In the genomic region with DNA sequence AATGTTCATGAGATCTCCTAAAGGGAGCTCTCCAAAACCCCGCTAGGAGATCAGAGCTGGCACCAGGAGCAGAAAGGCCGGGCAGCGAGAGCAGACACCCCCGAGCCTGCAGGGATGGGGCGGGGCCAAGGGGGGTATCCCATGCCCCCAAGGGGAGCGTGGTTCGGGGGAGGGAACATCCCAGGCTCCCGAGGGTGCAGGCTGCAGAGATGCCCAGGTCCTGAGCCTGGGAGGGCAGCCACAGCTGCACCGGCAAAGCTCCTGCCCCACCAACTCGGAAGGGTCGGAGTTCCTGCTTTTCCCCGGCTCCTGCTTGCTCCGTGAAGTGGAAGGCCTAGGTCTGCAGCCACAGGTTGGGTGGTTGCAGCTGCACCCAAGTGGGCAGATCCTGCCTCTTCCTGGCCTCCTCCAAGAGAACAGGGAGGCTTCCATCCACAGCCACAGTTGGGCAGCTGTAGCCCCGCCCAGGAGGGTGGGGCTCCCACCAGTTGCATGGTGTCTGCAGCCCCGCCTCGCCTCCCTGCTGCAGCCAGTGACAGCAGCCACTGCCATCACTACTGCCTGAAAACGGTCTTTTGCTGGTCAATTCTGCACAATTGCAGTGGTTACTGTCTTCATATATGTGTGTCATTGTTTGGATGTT, we compare ENCODE assay signal across 18 cellular contexts. TPM values are rescaled to one million over a fixed set of nuclear protein-coding genes. Genes with fewer than 3 reads are reported as not detected.
DNase-seq lines count a peak whose midpoint lies in the region; ATAC-seq and TF ChIP-seq lines count a peak whose summit lies in the region.
"Had no signal": no experiment of that assay in that cellular context is flagged by ENCODE, and none has a peak within 500 bp of the region (broad histone marks: within the 10 kb centered on the region; RNA-seq: fewer than 3 reads in every experiment).

No MANE protein-coding gene starts in this region.

- no peaks in the 10 kb centered on the region for H3K36me3 ChIP-seq in endodermal cell (ENCODE audit: control insufficient read depth, insufficient read depth, low read length)
- no peaks in the 10 kb centered on the region for H3K36me3 ChIP-seq in esophagus squamous epithelium
- H3K36me3 ChIP-seq: BLaER1, right lobe of liver had no signal

- H3K9me3 Mint-ChIP-seq in endodermal cell = peaks cover 5% of the 10 kb centered on the region
- no peaks in the 10 kb centered on the region for H3K9me3 Mint-ChIP-seq in endothelial cell (ENCODE audit: unreplicated experiment)

- TF ChIP-seq POLR2A in esophagus squamous epithelium (IDR thresholded peaks at IDR 0.05) = no peak

- intact Hi-C loops in esophagus squamous epithelium (cut with DNase I) = loop anchor here (10.0 kb wide), 1 partner anchor 47 kb away; a partner anchor contains a TSS

- no peak overlapping the region for H3K4me3 Mint-ChIP-seq in endodermal cell
- H3K4me3 Mint-ChIP-seq in endothelial cell (ENCODE audit: unreplicated experiment) = no peak overlapping the region
- H3K4me3 Mint-ChIP-seq: activated naive CD8-positive, alpha-beta T cell treated with anti-CD3 and anti-CD28 coated beads, Interleukin-2, amount 10 ng/mL, durations not matched to agents 7 days and 5 days had no signal

- no peak overlapping the region for H3K27ac ChIP-seq in endodermal cell (ENCODE audit: low read depth, low read length)
- no peak overlapping the region for H3K27ac ChIP-seq in esophagus squamous epithelium
- H3K27ac ChIP-seq in caudate nucleus (ENCODE audit: low read depth, low read length) = no peak overlapping the region
- H3K27ac ChIP-seq: BLaER1, right lobe of liver, SK-N-MC had no signal

- 92 to 94% methylated on average over 12 to 17 of the region's 17 CpGs for WGBS in endodermal cell (ENCODE audit: insufficient coverage in 1 of 2, insufficient read length in 1 of 2), 2 experiments
- 76 to 78% methylated on average over 8 of the region's 17 CpGs for whole genome bisulfite sequencing in esophagus squamous epithelium, 2 donors

- no peaks in the 10 kb centered on the region for H3K27me3 Mint-ChIP-seq in endodermal cell (ENCODE audit: insufficient read depth)
- peaks cover 3% of the 10 kb centered on the region for H3K27me3 Mint-ChIP-seq in endothelial cell (ENCODE audit: unreplicated experiment)
- H3K27me3 Mint-ChIP-seq: activated naive CD8-positive, alpha-beta T cell treated with anti-CD3 and anti-CD28 coated beads, Interleukin-2, amount 10 ng/mL, durations not matched to agents 7 days and 5 days had no signal

- TF ChIP-seq CTCF in GM13976 (IDR thresholded peaks at IDR 0.05; ENCODE audit: borderline replicate concordance, control extremely low read depth, extremely low read depth, insufficient read depth, missing control alignments) (no peak), endodermal cell (conservative IDR thresholded peaks at IDR 0.05) (no peak), esophagus squamous epithelium (IDR thresholded peaks at IDR 0.05) (no peak), endothelial cell (IDR thresholded peaks at IDR 0.05; ENCODE audit: unreplicated experiment) (no peak)

- in situ Hi-C loops in GM13976 (cut with MboI; ENCODE audit: low sequenced_read_pairs, unreplicated experiment) = loop anchor here (10.0 kb wide), 1 partner anchor 177 kb away; no protein-coding TSS in a partner anchor

- no peaks in the 10 kb centered on the region for H3K9me3 ChIP-seq in endodermal cell (ENCODE audit: control insufficient read depth, low read length)
- no peaks in the 10 kb centered on the region for H3K9me3 ChIP-seq in esophagus squamous epithelium
- H3K9me3 ChIP-seq: BLaER1, right lobe of liver had no signal

- no peaks in the 10 kb centered on the region for H3K36me3 Mint-ChIP-seq in endodermal cell (ENCODE audit: low read depth)
- no peaks in the 10 kb centered on the region for H3K36me3 Mint-ChIP-seq in endothelial cell (ENCODE audit: low read depth, unreplicated experiment)
- H3K36me3 Mint-ChIP-seq: activated naive CD8-positive, alpha-beta T cell treated with anti-CD3 and anti-CD28 coated beads, Interleukin-2, amount 10 ng/mL, durations not matched to agents 7 days and 5 days had no signal

- DNase-seq in A172 (ENCODE audit: low spot score) (peak; percentile 14), GM13976 (ENCODE audit: low spot score) (peak; percentile 31), NCI-H2227 (lab: John Stamatoyannopoulos, UW; ENCODE audit: unreplicated experiment) (peak; percentile 59), endodermal cell (peak; percentile 72), esophagus squamous epithelium (lab: John Stamatoyannopoulos, UW) (no peak), caudate nucleus (lab: John Stamatoyannopoulos, UW) (no peak), endothelial cell (ENCODE audit: low spot score) (no peak)
- DNase-seq: activated naive CD8-positive, alpha-beta T cell treated with anti-CD3 and anti-CD28 coated beads, Interleukin-2, amount 10 ng/mL, durations not matched to agents 7 days and 5 days; HCEC 1CT; Kasumi-1; right lobe of liver had no signal

- ATAC-seq in GM18520 (IDR thresholded peaks at IDR 0.05; ENCODE audit: unreplicated experiment) = no peak

- H3K4me1 Mint-ChIP-seq in endodermal cell = no peaks in the 10 kb centered on the region
- H3K4me1 Mint-ChIP-seq in endothelial cell (ENCODE audit: unreplicated experiment) = no peaks in the 10 kb centered on the region

- H3K27ac Mint-ChIP-seq in endodermal cell (no peak overlapping the region), endothelial cell (ENCODE audit: unreplicated experiment) (no peak overlapping the region)
- H3K27ac Mint-ChIP-seq: activated naive CD8-positive, alpha-beta T cell treated with anti-CD3 and anti-CD28 coated beads, Interleukin-2, amount 10 ng/mL, durations not matched to agents 7 days and 5 days had no signal

- no peak overlapping the region for H3K9ac ChIP-seq in endodermal cell (ENCODE audit: extremely low read depth, low read length, poor library complexity, severe bottlenecking)
- H3K9ac ChIP-seq: BLaER1 had no signal

- H3K4me1 ChIP-seq in endodermal cell (ENCODE audit: control insufficient read depth, insufficient read depth, low read length) = no peaks in the 10 kb centered on the region
- no peaks in the 10 kb centered on the region for H3K4me1 ChIP-seq in esophagus squamous epithelium
- H3K4me1 ChIP-seq: BLaER1, right lobe of liver had no signal

- H3K4me3 ChIP-seq in endodermal cell (ENCODE audit: low read length) = no peak overlapping the region
- no peak overlapping the region for H3K4me3 ChIP-seq in esophagus squamous epithelium
- H3K4me3 ChIP-seq: BLaER1, right lobe of liver, SK-N-MC had no signal

- H3K27me3 ChIP-seq in endodermal cell (ENCODE audit: control insufficient read depth, insufficient read depth, low read length, poor library complexity, severe bottlenecking) (no peaks in the 10 kb centered on the region), esophagus squamous epithelium (no peaks in the 10 kb centered on the region)
- H3K27me3 ChIP-seq: BLaER1, right lobe of liver had no signal

RNA-seq across cellular contexts. Expression of a gene that starts 13.4 kb away (rescaled TPM):
- 49.7 and 65.9 TPM in 2 replicates for total RNA-seq in A172 (2014; rRNA removed; shearing (Covaris generic))
- 10 to 100 TPM; 64.9 to 79.7 TPM for total RNA-seq in endodermal cell
- polyA plus RNA-seq in endodermal cell (2013, experiment 1 of 2) = 84.2 TPM
- polyA plus RNA-seq in endodermal cell (2013, experiment 2 of 2) = 80.7 TPM
- total RNA-seq in esophagus squamous epithelium = 10 to 100 TPM; 12.4 to 24.3 (median 16.3) TPM
- 24.7 TPM for total RNA-seq in endothelial cell (ENCODE audit: unreplicated experiment)

RNA-seq across cellular contexts. Expression of a gene that starts 37.4 kb away (rescaled TPM):
- total RNA-seq in A172 (2014; rRNA removed; shearing (Covaris generic)) = not detected in 2 replicates
- not detected for total RNA-seq in endodermal cell
- not detected for polyA plus RNA-seq in endodermal cell (2013, experiment 1 of 2)
- polyA plus RNA-seq in endodermal cell (2013, experiment 2 of 2) = not detected
- total RNA-seq in esophagus squamous epithelium = not detected
- not detected for total RNA-seq in endothelial cell (ENCODE audit: unreplicated experiment)
- total RNA-seq: activated CD8-positive, alpha-beta memory T cell treated with anti-CD3 and anti-CD28 coated beads for 36 hours; fibroblast of villous mesenchyme; kidney epithelial cell; right lobe of liver; urinary bladder had no signal
- polyA plus RNA-seq: urinary bladder had no signal

RNA-seq across cellular contexts. Expression of a gene that starts 42.4 kb away (rescaled TPM):
- 96.7 and 132 TPM in 2 replicates for total RNA-seq in A172 (2014; rRNA removed; shearing (Covaris generic))
- total RNA-seq in endodermal cell = 100 to 1,000 TPM; 106 to 120 TPM
- polyA plus RNA-seq in endodermal cell (2013, experiment 1 of 2) = 83.3 TPM
- 74.9 TPM for polyA plus RNA-seq in endodermal cell (2013, experiment 2 of 2)
- 10 to 100 TPM; 38.5 to 82.9 (median 54.8) TPM for total RNA-seq in esophagus squamous epithelium
- total RNA-seq in endothelial cell (ENCODE audit: unreplicated experiment) = 88.8 TPM

Comparison
In these comparisons a context has a peak if more than half of its experiments do, and no peak if none do; other contexts are left out.
1. DNase-seq: peak in A172 (single experiment), GM13976 (single experiment), NCI-H2227 (single experiment) and endodermal cell (single experiment); none in esophagus squamous epithelium (single experiment), caudate nucleus (0 of 61) and endothelial cell (single experiment).